ENCODE assay signal across 1 cellular context in the genomic region with DNA sequence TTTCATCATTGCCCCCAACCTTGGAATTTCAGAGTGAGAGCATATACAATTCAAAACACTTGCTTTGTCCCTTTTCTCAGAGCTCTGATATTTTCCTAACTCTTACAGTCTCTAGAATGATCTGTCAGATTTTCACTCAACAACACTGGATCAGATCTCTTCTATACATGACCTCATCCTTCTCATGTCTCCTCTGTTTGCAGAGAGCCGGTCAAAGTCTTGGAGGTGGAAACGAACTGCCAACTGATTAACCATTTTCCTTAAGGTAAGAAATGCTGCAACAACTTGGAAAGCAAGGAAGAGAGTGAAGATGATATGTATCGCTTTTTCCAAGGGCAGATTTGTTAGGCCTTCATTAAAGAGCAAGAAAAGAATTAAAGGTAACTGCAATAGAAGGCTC.
TF ChIP-seq lines count a peak whose summit lies in the region.

No MANE protein-coding gene starts in this region.

TF ChIP-seq in IMR-90, 13 proteins besides CTCF, POLR2A, EP300 and RAD21:
- TF ChIP-seq ELK1 (IDR thresholded peaks at IDR 0.05; ENCODE audit: borderline replicate concordance, low read depth, low read length) = no peak
- TF ChIP-seq FOS (IDR thresholded peaks at IDR 0.05; ENCODE audit: low read depth, low read length) = no peak
- no peak for TF ChIP-seq RFX5 (IDR thresholded peaks at IDR 0.05; ENCODE audit: low read depth, low read length)
- TF ChIP-seq, protein P1, sequence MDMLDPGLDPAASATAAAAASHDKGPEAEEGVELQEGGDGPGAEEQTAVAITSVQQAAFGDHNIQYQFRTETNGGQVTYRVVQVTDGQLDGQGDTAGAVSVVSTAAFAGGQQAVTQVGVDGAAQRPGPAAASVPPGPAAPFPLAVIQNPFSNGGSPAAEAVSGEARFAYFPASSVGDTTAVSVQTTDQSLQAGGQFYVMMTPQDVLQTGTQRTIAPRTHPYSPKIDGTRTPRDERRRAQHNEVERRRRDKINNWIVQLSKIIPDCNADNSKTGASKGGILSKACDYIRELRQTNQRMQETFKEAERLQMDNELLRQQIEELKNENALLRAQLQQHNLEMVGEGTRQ (IDR thresholded peaks at IDR 0.05; ENCODE audit: low read depth, low read length) = no peak
- no peak for TF ChIP-seq MXI1 (IDR thresholded peaks at IDR 0.05; ENCODE audit: borderline replicate concordance, low read depth, low read length)
- no peak for TF ChIP-seq CEBPB (IDR thresholded peaks at IDR 0.05; ENCODE audit: low read depth, low read length)
